8 cellular contexts compared by ENCODE assay signal in genomic region chr14:92714739-92715307, GRCh38. TPM values are rescaled to one million over a fixed set of nuclear protein-coding genes. Genes with fewer than 3 reads are reported as not detected.
DNase-seq lines count a peak whose midpoint lies in the region; ATAC-seq and TF ChIP-seq lines count a peak whose summit lies in the region.
"Not testable (repeated sequence)": the region's sequence is repeated elsewhere in the genome, so short reads cannot be mapped to it uniquely, and the experiment has no call there.

No MANE protein-coding gene starts in this region.

- not testable (repeated sequence) for H3K27me3 ChIP-seq in SK-N-SH (ENCODE audit: insufficient read depth)

- CTCF ChIA-PET in SK-N-SH (lab: Yijun Ruan, JAX): interaction anchor here (1.0 to 2.2 kb wide), 9 partner anchors 10 to 101 kb away, joined by 3 to 11 read pairs (median 4); no protein-coding TSS in a partner anchor

- not testable (repeated sequence) for H3K9me3 ChIP-seq in SK-N-SH

- H3K4me3 Mint-ChIP-seq in activated T-cell treated with anti-CD3 and anti-CD28 coated beads, Interleukin-2, amount 50 U/mL, for 72 hours: not testable (repeated sequence)

- H3K4me1 Mint-ChIP-seq in activated T-cell treated with anti-CD3 and anti-CD28 coated beads, Interleukin-2, amount 50 U/mL, for 72 hours (ENCODE audit: low read depth): not testable (repeated sequence)

- 73% methylated on average over 7 of the region's 7 CpGs for WGBS in SK-N-SH (ENCODE audit: low lambda C conversion rate)

- not testable (repeated sequence) for TF ChIP-seq EP300 in SK-N-SH (IDR thresholded peaks at IDR 0.05; ENCODE audit: borderline replicate concordance in 1 of 2, low read depth in 1 of 2, low read length in 1 of 2)

- not testable (repeated sequence) for H3K9me3 Mint-ChIP-seq in activated T-cell treated with anti-CD3 and anti-CD28 coated beads, Interleukin-2, amount 50 U/mL, for 72 hours

- not testable (repeated sequence) for H3K79me2 ChIP-seq in SK-N-SH (ENCODE audit: insufficient read depth)

- H3K9me2 ChIP-seq in SK-N-SH: not testable (repeated sequence)

- not testable (repeated sequence) for H3K4me1 ChIP-seq in SK-N-SH (ENCODE audit: control insufficient read depth in 1 of 2, insufficient read depth in 2 of 2, low read depth in 1 of 2, low read length in 1 of 2)

- not testable (repeated sequence) for H3K27ac Mint-ChIP-seq in activated T-cell treated with anti-CD3 and anti-CD28 coated beads, Interleukin-2, amount 50 U/mL, for 72 hours

- not testable (repeated sequence) for H3K9ac ChIP-seq in SK-N-SH

- H3F3A ChIP-seq in SK-N-SH (replicated peaks; ENCODE audit: insufficient read depth): not testable (repeated sequence)

- not testable (repeated sequence) for H3K27ac ChIP-seq in SK-N-SH (ENCODE audit: low read depth in 2 of 2, low read length in 1 of 2)

- peak; percentile 76 for TF ChIP-seq CTCF in AG09319 (IDR thresholded peaks at IDR 0.05; ENCODE audit: low read depth, low read length)
- peak; percentile 63 for TF ChIP-seq CTCF in GM20000 (IDR thresholded peaks at IDR 0.05; ENCODE audit: extremely low read depth, missing control alignments)
- peak; percentile 71 for TF ChIP-seq CTCF in SK-N-SH (IDR thresholded peaks at IDR 0.05)
- peak; percentile 90 for TF ChIP-seq CTCF in epithelial cell of esophagus (IDR thresholded peaks at IDR 0.05; ENCODE audit: insufficient read depth, low read depth, low read length, missing control alignments)

- H3K4me2 ChIP-seq in SK-N-SH: not testable (repeated sequence)

- TF ChIP-seq RAD21 in SK-N-SH (IDR thresholded peaks at IDR 0.05; ENCODE audit: low read length): peak; percentile 63

- H3K36me3 Mint-ChIP-seq in activated T-cell treated with anti-CD3 and anti-CD28 coated beads, Interleukin-2, amount 50 U/mL, for 72 hours (ENCODE audit: insufficient read depth in 2 of 2): not testable (repeated sequence)

- ATAC-seq in activated T-cell treated with anti-CD3 and anti-CD28 coated beads, Interleukin-2, amount 50 U/mL, for 72 hours (replicated peaks in 1 of 2): peak; percentile 79 to 85

- H3K27me3 Mint-ChIP-seq in activated T-cell treated with anti-CD3 and anti-CD28 coated beads, Interleukin-2, amount 50 U/mL, for 72 hours (ENCODE audit: low read depth): not testable (repeated sequence)

- peak; percentile 34 for DNase-seq in AG09319 (ENCODE audit: extremely low read depth, low read depth)
- DNase-seq in GM20000 (ENCODE audit: low spot score): peak; percentile 86
- DNase-seq in NCI-H1417 (lab: John Stamatoyannopoulos, UW): peak; percentile 48 to 76 (median 73)
- peak; percentile 81 for DNase-seq in SK-N-SH
- DNase-seq in activated T-cell treated with anti-CD3 and anti-CD28 coated beads, Interleukin-2, amount 50 U/mL, for 72 hours: peak; percentile 86 to 88
- peak; percentile 73 for DNase-seq in epithelial cell of esophagus (ENCODE audit: low read depth)
- DNase-seq in lung microvascular endothelial cell (ENCODE audit: low read depth in 2 of 2): peak; percentile 77 to 81
- DNase-seq in stimulated activated CD4-positive, alpha-beta T cell treated with anti-CD3 and anti-CD28 coated beads, TNF-alpha, amount 100 ng/mL, for 1 hour (ENCODE audit: low read depth in 3 of 3, low spot score in 1 of 3): peak; percentile 50 to 76 (median 55)

- not testable (repeated sequence) for H4K20me1 ChIP-seq in SK-N-SH (ENCODE audit: insufficient read depth)

- POLR2A ChIA-PET in SK-N-SH (lab: Yijun Ruan, JAX): not testable (repeated sequence)

- not testable (repeated sequence) for H3K36me3 ChIP-seq in SK-N-SH (replicated peaks in 1 of 2; ENCODE audit: control insufficient read depth in 1 of 2, insufficient read depth in 2 of 2, low read length in 1 of 2)

- H3K4me3 ChIP-seq in SK-N-SH (ENCODE audit: low read depth in 2 of 2, low read length in 1 of 2); epithelial cell of esophagus (ENCODE audit: low read length): not testable (repeated sequence)

- not testable (repeated sequence) for H2AFZ ChIP-seq in SK-N-SH (ENCODE audit: low read depth)

TF ChIP-seq in SK-N-SH, 30 proteins besides CTCF, POLR2A, EP300 and RAD21:
- peak; percentile 79 for TF ChIP-seq SMC3 (IDR thresholded peaks at IDR 0.05; ENCODE audit: low read depth, low read length)

RNA-seq across cellular contexts. Expression of gene LGMN, which starts 33.6 kb away (rescaled TPM):
- polyA plus RNA-seq in SK-N-SH (2012; rRNA removed): 76.3 and 86.4 TPM in 2 replicates
- 52.6 and 71.0 TPM in 2 replicates for polyA plus RNA-seq in SK-N-SH (2012; cell fraction: cytosol; rRNA removed)
- 57.5 and 80.2 TPM in 2 replicates for polyA plus RNA-seq in SK-N-SH (2012; cell fraction: nucleus; rRNA removed)
- total RNA-seq in activated T-cell treated with anti-CD3 and anti-CD28 coated beads, Interleukin-2, amount 50 U/mL, for 72 hours: 1 to 10 TPM; 2.5 to 4.7 TPM
- total RNA-seq in lung microvascular endothelial cell: 57.8 and 62.7 TPM in 2 replicates

Comparison
In these comparisons a context has a peak if more than half of its experiments do, and no peak if none do; other contexts are left out.
1. DNase-seq: peak in every context shown above with its lines; median percentile 87 in activated T-cell treated with anti-CD3 and anti-CD28 coated beads, Interleukin-2, amount 50 U/mL, for 72 hours; 86 in GM20000; 81 in SK-N-SH; 79 in lung microvascular endothelial cell; 73 in NCI-H1417; 73 in epithelial cell of esophagus; 55 in stimulated activated CD4-positive, alpha-beta T cell treated with anti-CD3 and anti-CD28 coated beads, TNF-alpha, amount 100 ng/mL, for 1 hour; 34 in AG09319.
2. RNA of gene LGMN, which starts 33.6 kb away (total RNA-seq): 57.8 to 62.7 TPM in lung microvascular endothelial cell; 2.5 to 4.7 TPM in activated T-cell treated with anti-CD3 and anti-CD28 coated beads, Interleukin-2, amount 50 U/mL, for 72 hours; every median in the first group is over 10 times any median in the second.
3. Peak in every context shown above with its lines, with median percentiles within 50 percentile points of each other: CTCF ChIP-seq.